29 cellular contexts compared by ENCODE assay signal in genomic region chr15:32943691-32944090, GRCh38.
DNase-seq lines count a peak whose midpoint lies in the region; ATAC-seq, FAIRE-seq and TF ChIP-seq lines count a peak whose summit lies in the region.
"Had no signal": no experiment of that assay in that cellular context is flagged by ENCODE, and none has a peak within 500 bp of the region (broad histone marks: within the 10 kb centered on the region; RNA-seq: fewer than 3 reads in every experiment).

No MANE protein-coding gene starts in this region.

- CTCF ChIA-PET in HepG2 (lab: Yijun Ruan, JAX; ENCODE audit: low intra/inter-chr PET ratio, low total read pairs): no interaction called here

- H3K79me2 ChIP-seq in HepG2 (ENCODE audit: insufficient read depth, low read length) (no peaks in the 10 kb centered on the region), smooth muscle cell (ENCODE audit: low read depth) (no peaks in the 10 kb centered on the region)

- H4K20me1 ChIP-seq in HepG2 (ENCODE audit: insufficient read depth, low read length) (no peaks in the 10 kb centered on the region), smooth muscle cell (ENCODE audit: low read depth) (no peaks in the 10 kb centered on the region)

- H3K4me3 ChIP-seq in HepG2 (replicated peaks in 1 of 3; ENCODE audit: insufficient read depth in 1 of 3, low read depth in 2 of 3, low read length in 3 of 3) (no peak overlapping the region), right lobe of liver (no peak overlapping the region), cardiac fibroblast (replicated peaks in 1 of 2; ENCODE audit: low read depth in 2 of 2, low read length in 2 of 2) (no peak overlapping the region), fibroblast of pulmonary artery (replicated peaks; ENCODE audit: low read depth, low read length) (no peak overlapping the region), smooth muscle cell (no peak overlapping the region)
- H3K4me3 ChIP-seq: BLaER1 treated with 17β-estradiol and CSF1 and Interleukin-3, amounts not matched to agents 10 nM and 100 nM; GM12878; K562; PC-9; SJCRH30 had no signal

- H3K27ac ChIP-seq in HepG2 (ENCODE audit: extremely low read length, insufficient read depth, low read length) (no peak overlapping the region), right lobe of liver (no peak overlapping the region), smooth muscle cell (ENCODE audit: low read depth) (no peak overlapping the region)
- H3K27ac ChIP-seq: BLaER1 treated with 17β-estradiol and CSF1 and Interleukin-3, amounts not matched to agents 10 nM and 100 nM; PC-9 had no signal

- no peaks in the 10 kb centered on the region for H3F3A ChIP-seq in smooth muscle cell (ENCODE audit: low read depth)

- no peak for TF ChIP-seq RAD21 in HepG2 (CRISPR knock-in tag; IDR thresholded peaks at IDR 0.05)

- H3K36me3 ChIP-seq in HepG2 (replicated peaks in 1 of 2; ENCODE audit: control insufficient read depth in 1 of 2, insufficient read depth in 2 of 2, low read length in 2 of 2) (no peaks in the 10 kb centered on the region), right lobe of liver (no peaks in the 10 kb centered on the region), smooth muscle cell (ENCODE audit: low read depth) (no peaks in the 10 kb centered on the region)
- H3K36me3 ChIP-seq: SJCRH30 had no signal

- no peak overlapping the region for H3K9ac ChIP-seq in HepG2 (ENCODE audit: insufficient read depth, low read depth, low read length)
- no peak overlapping the region for H3K9ac ChIP-seq in smooth muscle cell (ENCODE audit: low read depth)
- H3K9ac ChIP-seq: BLaER1 treated with 17β-estradiol and CSF1 and Interleukin-3, amounts not matched to agents 10 nM and 100 nM had no signal

- H3K4me1 ChIP-seq in HepG2 (ENCODE audit: insufficient read depth, low read length) (no peaks in the 10 kb centered on the region), right lobe of liver (no peaks in the 10 kb centered on the region), smooth muscle cell (ENCODE audit: low read depth) (no peaks in the 10 kb centered on the region)
- H3K4me1 ChIP-seq: BLaER1 treated with 17β-estradiol and CSF1 and Interleukin-3, amounts not matched to agents 10 nM and 100 nM had no signal

- WGBS in HepG2 (ENCODE audit: low lambda C conversion rate): 36% methylated on average over 3 of the region's 3 CpGs
- 67% methylated on average over 3 of the region's 3 CpGs for WGBS in right lobe of liver (ENCODE audit: insufficient coverage, low coverage, low lambda C conversion rate, missing lambda C conversion rate)
- 94% methylated on average over 3 of the region's 3 CpGs for WGBS in smooth muscle cell (ENCODE audit: low lambda C conversion rate)

- in situ Hi-C loops in HepG2 (cut with HindIII; ENCODE audit: extremely low pct_ligation_motif_present, low pct_unique_long_range_greater_than_20kb): no loop called here

- no peak for TF ChIP-seq CTCF in HepG2 (CRISPR knock-in tag; IDR thresholded peaks at IDR 0.05)
- TF ChIP-seq CTCF in right lobe of liver (IDR thresholded peaks at IDR 0.05): no peak
- no peak for TF ChIP-seq CTCF in cardiac fibroblast (IDR thresholded peaks at IDR 0.05; ENCODE audit: low read depth, low read length)
- no peak for TF ChIP-seq CTCF in fibroblast of pulmonary artery (IDR thresholded peaks at IDR 0.05; ENCODE audit: low read length, missing control alignments)
- no peak for TF ChIP-seq CTCF in smooth muscle cell (IDR thresholded peaks at IDR 0.05; ENCODE audit: borderline replicate concordance, insufficient read depth, poor library complexity, severe bottlenecking)

- DNase-seq in HepG2 (ENCODE audit: low spot score) (no peak), right lobe of liver (no peak), cardiac fibroblast (ENCODE audit: low read depth in 2 of 2) (peak; percentile 35 to 43), fibroblast of pulmonary artery (ENCODE audit: low read depth) (peak; percentile 42), smooth muscle cell (lab: John Stamatoyannopoulos, UW; ENCODE audit: unreplicated experiment) (no peak), NCI-H1694 (lab: John Stamatoyannopoulos, UW) (no peak), medulla oblongata (ENCODE audit: extremely low spot score) (no peak), kidney glomerular epithelial cell (lab: John Stamatoyannopoulos, UW) (no peak)
- DNase-seq: 8988T; AML-193; CD4-positive, alpha-beta memory T cell; COR-L47; DMS53; GDM1; Kasumi-1; MV-4-11; NCI-H1105; NCI-H1436 treated with DMSO at 0.1 percent for 48 hours; NCI-H1930; NCI-H2107; NCI-H446 treated with DMSO at 0.1 percent for 48 hours; NCI-H526; PC-9; SJCRH30 had no signal

- BruUV-seq in HepG2 (replicated peaks; lab: Mats Ljungman, UMichigan): no TSS peak

- H2AFZ ChIP-seq in HepG2 (ENCODE audit: low read length) (no peak overlapping the region), smooth muscle cell (ENCODE audit: low read depth) (peak overlapping the region; percentile 33)
- H2AFZ ChIP-seq: PC-9 had no signal

- POLR2A ChIA-PET in HepG2 (lab: Yijun Ruan, JAX): no interaction called here

- FAIRE-seq in HepG2 (lab: Jason Lieb, UNC): no peak
- FAIRE-seq: GM12878, K562 had no signal

- no peak for ATAC-seq in HepG2
- no peak for ATAC-seq in right lobe of liver
- ATAC-seq: GM12878, K562, Right ventricle myocardium inferior, SK-N-SH treated with all-trans-retinoic acid at 6 μM for 48 hours had no signal

- TF ChIP-seq EP300 in HepG2 (IDR thresholded peaks at IDR 0.05; ENCODE audit: low read depth in 2 of 2, low read length in 2 of 2) (no peak), HepG2 (CRISPR knock-in tag; IDR thresholded peaks at IDR 0.05; ENCODE audit: borderline replicate concordance) (no peak)

- no peak for TF ChIP-seq POLR2A in HepG2 (IDR thresholded peaks at IDR 0.05; ENCODE audit: insufficient read depth in 1 of 2, low read depth in 2 of 2, low read length in 2 of 2)
- TF ChIP-seq POLR2A in right lobe of liver (IDR thresholded peaks at IDR 0.05): no peak

- intact Hi-C loops in HepG2 (cut with micrococcal nuclease; ENCODE audit: unreplicated experiment) (no loop called here), right lobe of liver (cut with DNase I) (no loop called here)

- H3K27me3 ChIP-seq in HepG2 (ENCODE audit: control insufficient read depth in 1 of 2, insufficient read depth in 2 of 2, low read length in 2 of 2): no peaks in the 10 kb centered on the region; a peak in 1 of 5 replicates
- no peaks in the 10 kb centered on the region for H3K27me3 ChIP-seq in right lobe of liver
- H3K27me3 ChIP-seq in smooth muscle cell (ENCODE audit: low read depth): no peaks in the 10 kb centered on the region
- H3K27me3 ChIP-seq: BLaER1 treated with 17β-estradiol and CSF1 and Interleukin-3, amounts not matched to agents 10 nM and 100 nM; SJCRH30 had no signal

- H3K9me3 ChIP-seq in HepG2 (ENCODE audit: low read length) (no peaks in the 10 kb centered on the region), right lobe of liver (no peaks in the 10 kb centered on the region), smooth muscle cell (replicated peaks; ENCODE audit: low read depth) (no peaks in the 10 kb centered on the region)
- H3K9me3 ChIP-seq: BLaER1 treated with 17β-estradiol and CSF1 and Interleukin-3, amounts not matched to agents 10 nM and 100 nM had no signal

- H3K4me2 ChIP-seq in HepG2 (ENCODE audit: low read depth, low read length): no peak overlapping the region
- H3K4me2 ChIP-seq in smooth muscle cell: no peak overlapping the region
- H3K4me2 ChIP-seq: BLaER1 treated with 17β-estradiol and CSF1 and Interleukin-3, amounts not matched to agents 10 nM and 100 nM; PC-9 had no signal

TF ChIP-seq in HepG2, 621 proteins besides CTCF, POLR2A, EP300 and RAD21:
- TF ChIP-seq CEBPB (IDR thresholded peaks at IDR 0.05; ENCODE audit: borderline replicate concordance, low read depth, low read length) (0 out of 2 replicates have a peak, but pooled peaks have one; percentile 32), ZNF235 (CRISPR knock-in tag; IDR thresholded peaks at IDR 0.05; ENCODE audit: borderline replicate concordance) (no peak)

Comparison
In these comparisons a context has a peak if more than half of its experiments do, and no peak if none do; other contexts are left out.
1. DNase-seq: peak in cardiac fibroblast (2 of 2) and fibroblast of pulmonary artery (single experiment); none in HepG2 (single experiment), right lobe of liver (0 of 3), smooth muscle cell (single experiment), NCI-H1694 (single experiment), medulla oblongata (single experiment) and kidney glomerular epithelial cell (single experiment).